Comparison of ENCODE assay signal across 8 cellular contexts in the genomic region with DNA sequence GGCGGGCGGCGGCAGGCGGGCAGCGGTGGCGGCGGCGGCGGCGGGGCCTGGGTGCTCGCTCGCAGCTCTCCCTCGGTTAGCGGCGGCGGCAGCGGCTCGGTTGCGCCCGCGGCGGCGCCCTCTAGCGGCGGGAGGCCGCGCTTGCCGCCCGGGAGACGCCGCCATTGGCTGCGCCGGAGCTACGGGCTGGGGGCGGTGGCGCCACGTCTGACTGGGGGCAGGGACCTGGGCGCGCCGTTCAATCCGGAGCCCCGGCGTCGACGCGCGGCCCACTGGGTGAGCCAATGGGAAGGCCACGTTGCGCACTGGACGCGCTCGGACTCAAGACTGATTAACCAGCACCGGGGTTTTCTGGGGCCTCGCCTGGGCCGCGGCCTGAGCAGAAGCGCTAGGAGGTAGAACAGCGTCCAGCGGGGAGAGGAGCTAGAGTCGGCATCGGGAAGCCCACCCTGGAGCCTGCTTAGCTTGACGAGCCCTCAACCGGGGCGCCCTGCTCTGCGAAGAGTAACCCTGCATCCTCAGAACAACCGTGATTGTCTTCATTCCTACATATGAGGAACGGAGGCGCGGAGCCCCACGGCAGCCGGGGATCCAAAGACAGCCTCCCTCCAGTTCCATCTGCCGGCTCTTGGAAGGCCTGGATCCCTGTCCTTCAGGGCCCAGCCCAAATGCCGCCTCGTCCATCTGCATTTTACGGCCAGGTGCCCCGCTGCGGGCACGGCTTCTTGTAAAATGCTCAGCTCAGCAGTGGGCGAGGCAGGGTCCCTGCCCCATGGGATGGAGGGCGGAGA. TPM values are rescaled to one million over a fixed set of nuclear protein-coding genes. Genes with fewer than 3 reads are reported as not detected.
A peak's percentile ranks its signal among the peaks of the same experiment; 100 is the strongest.
DNase-seq lines count a peak whose midpoint lies in the region; ATAC-seq and TF ChIP-seq lines count a peak whose summit lies in the region.

A gene with protein sequence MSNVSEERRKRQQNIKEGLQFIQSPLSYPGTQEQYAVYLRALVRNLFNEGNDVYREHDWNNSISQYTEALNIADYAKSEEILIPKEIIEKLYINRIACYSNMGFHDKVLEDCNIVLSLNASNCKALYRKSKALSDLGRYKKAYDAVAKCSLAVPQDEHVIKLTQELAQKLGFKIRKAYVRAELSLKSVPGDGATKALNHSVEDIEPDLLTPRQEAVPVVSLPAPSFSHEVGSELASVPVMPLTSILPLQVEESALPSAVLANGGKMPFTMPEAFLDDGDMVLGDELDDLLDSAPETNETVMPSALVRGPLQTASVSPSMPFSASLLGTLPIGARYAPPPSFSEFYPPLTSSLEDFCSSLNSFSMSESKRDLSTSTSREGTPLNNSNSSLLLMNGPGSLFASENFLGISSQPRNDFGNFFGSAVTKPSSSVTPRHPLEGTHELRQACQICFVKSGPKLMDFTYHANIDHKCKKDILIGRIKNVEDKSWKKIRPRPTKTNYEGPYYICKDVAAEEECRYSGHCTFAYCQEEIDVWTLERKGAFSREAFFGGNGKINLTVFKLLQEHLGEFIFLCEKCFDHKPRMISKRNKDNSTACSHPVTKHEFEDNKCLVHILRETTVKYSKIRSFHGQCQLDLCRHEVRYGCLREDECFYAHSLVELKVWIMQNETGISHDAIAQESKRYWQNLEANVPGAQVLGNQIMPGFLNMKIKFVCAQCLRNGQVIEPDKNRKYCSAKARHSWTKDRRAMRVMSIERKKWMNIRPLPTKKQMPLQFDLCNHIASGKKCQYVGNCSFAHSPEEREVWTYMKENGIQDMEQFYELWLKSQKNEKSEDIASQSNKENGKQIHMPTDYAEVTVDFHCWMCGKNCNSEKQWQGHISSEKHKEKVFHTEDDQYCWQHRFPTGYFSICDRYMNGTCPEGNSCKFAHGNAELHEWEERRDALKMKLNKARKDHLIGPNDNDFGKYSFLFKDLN (minus strand): TSS at position 93 of the 791 bp plus-strand sequence. CDS start 14,904 bp downstream, outside the sequence.

- peak within 1 kb of the TSS; percentile 90 for H3K4me3 Mint-ChIP-seq in activated T-cell treated with anti-CD3 and anti-CD28 coated beads, Interleukin-2, amount 50 U/mL, for 4 hours

- peaks cover 7% of the 10 kb centered on the region for H3K36me3 Mint-ChIP-seq in activated T-cell treated with anti-CD3 and anti-CD28 coated beads, Interleukin-2, amount 50 U/mL, for 4 hours (ENCODE audit: insufficient read depth)

- H3K9me3 ChIP-seq in muscle layer of duodenum (ENCODE audit: control insufficient read depth in 1 of 2, low read length in 2 of 2) = no peaks in the 10 kb centered on the region

- peak; percentile 83 for ATAC-seq in GM21717 (IDR thresholded peaks at IDR 0.05; ENCODE audit: unreplicated experiment)
- peak; percentile 98 for ATAC-seq in activated T-cell treated with anti-CD3 and anti-CD28 coated beads, Interleukin-2, amount 50 U/mL, for 4 hours
- ATAC-seq in esophagus mucosa = peak; percentile 99

- DNase-seq in DMS79 (lab: John Stamatoyannopoulos, UW) (peak; percentile 82), KG1 (lab: John Stamatoyannopoulos, UW) (peak; percentile 88)
- DNase-seq in activated T-cell treated with anti-CD3 and anti-CD28 coated beads, Interleukin-2, amount 50 U/mL, for 4 hours = peak; percentile 90
- DNase-seq in stimulated activated CD8-positive, alpha-beta memory T cell treated with anti-CD3 and anti-CD28 coated beads, Interleukin-7, amount 100 ng/mL, for 4 hours (ENCODE audit: low read depth in 2 of 2) = peak; percentile 83 to 93

- H3K9me3 Mint-ChIP-seq in activated T-cell treated with anti-CD3 and anti-CD28 coated beads, Interleukin-2, amount 50 U/mL, for 4 hours = no peaks in the 10 kb centered on the region

- peak within 1 kb of the TSS; percentile 82 to 92 for H3K4me3 ChIP-seq in muscle layer of duodenum (ENCODE audit: low read depth in 1 of 2, low read length in 2 of 2)

- H3K4me1 Mint-ChIP-seq in activated T-cell treated with anti-CD3 and anti-CD28 coated beads, Interleukin-2, amount 50 U/mL, for 4 hours (ENCODE audit: low read depth) = peaks cover 72% of the 10 kb centered on the region

- no peaks in the 10 kb centered on the region for H3K27me3 ChIP-seq in muscle layer of duodenum (ENCODE audit: low read depth, low read length)

- H3K36me3 ChIP-seq in muscle layer of duodenum (ENCODE audit: control insufficient read depth in 1 of 2, insufficient read depth in 2 of 2, low read length in 2 of 2) = peaks cover 0 to 5% of the 10 kb centered on the region in 2 donors

- peaks cover 17 to 50% of the 10 kb centered on the region in 2 donors for H3K4me1 ChIP-seq in muscle layer of duodenum (ENCODE audit: control insufficient read depth in 1 of 2, insufficient read depth in 2 of 2, low read length in 2 of 2)

- peak within 1 kb of the TSS; percentile 99 for H3K27ac ChIP-seq in muscle layer of duodenum (ENCODE audit: low read length)

- H3K27me3 Mint-ChIP-seq in activated T-cell treated with anti-CD3 and anti-CD28 coated beads, Interleukin-2, amount 50 U/mL, for 4 hours (ENCODE audit: low read depth) = no peaks in the 10 kb centered on the region

TF ChIP-seq in PFSK-1, 5 proteins besides CTCF, POLR2A, EP300 and RAD21:
- TF ChIP-seq POLR2AphosphoS5 (IDR thresholded peaks at IDR 0.05; ENCODE audit: low read depth, low read length) (peak; percentile 91), FOXP2 (optimal IDR thresholded peaks at IDR 0.05; ENCODE audit: borderline replicate concordance, extremely low read depth, extremely low read length, insufficient read depth) (no peak), SIN3A (IDR thresholded peaks at IDR 0.05; ENCODE audit: borderline replicate concordance, insufficient read depth, low read length) (peak; percentile 62; the same call in 1 of the 2 replicates), TAF1 (IDR thresholded peaks at IDR 0.05; ENCODE audit: borderline replicate concordance, insufficient read depth, low read length) (peak; percentile 87; the same call in 1 of the 2 replicates)
- TF ChIP-seq, protein P1, sequence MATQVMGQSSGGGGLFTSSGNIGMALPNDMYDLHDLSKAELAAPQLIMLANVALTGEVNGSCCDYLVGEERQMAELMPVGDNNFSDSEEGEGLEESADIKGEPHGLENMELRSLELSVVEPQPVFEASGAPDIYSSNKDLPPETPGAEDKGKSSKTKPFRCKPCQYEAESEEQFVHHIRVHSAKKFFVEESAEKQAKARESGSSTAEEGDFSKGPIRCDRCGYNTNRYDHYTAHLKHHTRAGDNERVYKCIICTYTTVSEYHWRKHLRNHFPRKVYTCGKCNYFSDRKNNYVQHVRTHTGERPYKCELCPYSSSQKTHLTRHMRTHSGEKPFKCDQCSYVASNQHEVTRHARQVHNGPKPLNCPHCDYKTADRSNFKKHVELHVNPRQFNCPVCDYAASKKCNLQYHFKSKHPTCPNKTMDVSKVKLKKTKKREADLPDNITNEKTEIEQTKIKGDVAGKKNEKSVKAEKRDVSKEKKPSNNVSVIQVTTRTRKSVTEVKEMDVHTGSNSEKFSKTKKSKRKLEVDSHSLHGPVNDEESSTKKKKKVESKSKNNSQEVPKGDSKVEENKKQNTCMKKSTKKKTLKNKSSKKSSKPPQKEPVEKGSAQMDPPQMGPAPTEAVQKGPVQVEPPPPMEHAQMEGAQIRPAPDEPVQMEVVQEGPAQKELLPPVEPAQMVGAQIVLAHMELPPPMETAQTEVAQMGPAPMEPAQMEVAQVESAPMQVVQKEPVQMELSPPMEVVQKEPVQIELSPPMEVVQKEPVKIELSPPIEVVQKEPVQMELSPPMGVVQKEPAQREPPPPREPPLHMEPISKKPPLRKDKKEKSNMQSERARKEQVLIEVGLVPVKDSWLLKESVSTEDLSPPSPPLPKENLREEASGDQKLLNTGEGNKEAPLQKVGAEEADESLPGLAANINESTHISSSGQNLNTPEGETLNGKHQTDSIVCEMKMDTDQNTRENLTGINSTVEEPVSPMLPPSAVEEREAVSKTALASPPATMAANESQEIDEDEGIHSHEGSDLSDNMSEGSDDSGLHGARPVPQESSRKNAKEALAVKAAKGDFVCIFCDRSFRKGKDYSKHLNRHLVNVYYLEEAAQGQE (IDR thresholded peaks at IDR 0.05; ENCODE audit: insufficient read depth in 1 of 2, low read depth in 2 of 2, low read length in 2 of 2) = peak in 1 of 2 experiments; percentile 22; a peak in 1 of 4 replicates

RNA-seq across cellular contexts. Expression of the gene that starts here (rescaled TPM):
- polyA plus RNA-seq in PFSK-1 (2012; ENCODE audit: insufficient read length, low read depth) = 19.0 TPM
- 10 to 100 TPM; 33.3 to 39.7 (median 38.4) TPM for total RNA-seq in activated T-cell treated with anti-CD3 and anti-CD28 coated beads, Interleukin-2, amount 50 U/mL, for 4 hours
- 19.4 TPM for total RNA-seq in esophagus mucosa

Comparison
In these comparisons a context has a peak if more than half of its experiments do, and no peak if none do; other contexts are left out.
1. Peak in every context shown above with its lines: DNase-seq, ATAC-seq, H3K4me3 ChIP-seq and H3K27ac ChIP-seq.